1 cellular context compared by ENCODE assay signal in genomic region chr10:5433182-5433581, GRCh38.
TF ChIP-seq lines count a peak whose summit lies in the region.

No MANE protein-coding gene starts in this region.

TF ChIP-seq in HepG2, 621 proteins besides CTCF, POLR2A, EP300 and RAD21 (continued from another document):
- peak; percentile 31; the same call in 1 of the 2 replicates for TF ChIP-seq AHDC1 (CRISPR knock-in tag; IDR thresholded peaks at IDR 0.05; ENCODE audit: borderline replicate concordance)
- peak; percentile 80; the same call in 1 of the 2 replicates for TF ChIP-seq HOMEZ (CRISPR knock-in tag; IDR thresholded peaks at IDR 0.05; ENCODE audit: low read depth)
- TF ChIP-seq TBL1XR1 (IDR thresholded peaks at IDR 0.05; ENCODE audit: borderline replicate concordance, low read length, partially characterized antibody): peak; percentile 67
- peak; percentile 21; the same call in 1 of the 2 replicates for TF ChIP-seq TCF7 (IDR thresholded peaks at IDR 0.05; ENCODE audit: low read depth)
- TF ChIP-seq FOXP4 (CRISPR knock-in tag; IDR thresholded peaks at IDR 0.05): peak; percentile 65
